9 cellular contexts compared by ENCODE assay signal in genomic region chrX:106862972-106863688, GRCh38. TPM values are rescaled to one million over a fixed set of nuclear protein-coding genes. Genes with fewer than 3 reads are reported as not detected.
A peak's percentile ranks its signal among the peaks of the same experiment; 100 is the strongest.
DNase-seq lines count a peak whose midpoint lies in the region; ATAC-seq and TF ChIP-seq lines count a peak whose summit lies in the region.
"Had no signal": no experiment of that assay in that cellular context is flagged by ENCODE, and none has a peak within 500 bp of the region (broad histone marks: within the 10 kb centered on the region; RNA-seq: fewer than 3 reads in every experiment).

No MANE protein-coding gene starts in this region.

- TF ChIP-seq CTCF in BE2C (IDR thresholded peaks at IDR 0.05; ENCODE audit: low read depth, low read length) (peak; percentile 58), IMR-90 (conservative IDR thresholded peaks at IDR 0.05; ENCODE audit: low read depth, low read length) (peak; percentile 32; the same call in 1 of the 2 replicates)

- DNase-seq in BE2C, result peak; percentile 23
- DNase-seq in IMR-90, result peak; percentile 2
- peak; percentile 4 for DNase-seq in astrocyte of the hippocampus (ENCODE audit: low read depth, low spot score)
- peak; percentile 1 for DNase-seq in neuronal stem cell (ENCODE audit: low spot score)
- DNase-seq in CD8-positive, alpha-beta memory T cell, result no peak
- no peak for DNase-seq in SKM-1 (lab: John Stamatoyannopoulos, UW; ENCODE audit: unreplicated experiment)

- peak; percentile 73 for ATAC-seq in GM18858 (IDR thresholded peaks at IDR 0.05; ENCODE audit: unreplicated experiment)
- ATAC-seq in IMR-90 (ENCODE audit: low read depth), result peak; percentile 46; the same call in 1 of the 2 replicates
- ATAC-seq in HG03045 (IDR thresholded peaks at IDR 0.05; ENCODE audit: unreplicated experiment), result no peak

- dilution Hi-C loops in IMR-90 (cut with HindIII; ENCODE audit: low sequenced_read_pairs, unreplicated experiment), result no loop called here

- no peak overlapping the region for H2BK20ac ChIP-seq in IMR-90 (ENCODE audit: low read depth, low read length)

- H3K9me3 ChIP-seq in BE2C (no peaks in the 10 kb centered on the region), IMR-90 (ENCODE audit: control insufficient read depth, insufficient read depth, low read length) (no peaks in the 10 kb centered on the region), neuronal stem cell (replicated peaks in 1 of 2; ENCODE audit: control insufficient read depth in 2 of 2, insufficient read depth in 1 of 2, low read depth in 1 of 2, low read length in 2 of 2) (no peaks in the 10 kb centered on the region)
- H3K9me3 ChIP-seq in CD8-positive, alpha-beta memory T cell (ENCODE audit: low read length), result no peaks in the 10 kb centered on the region

- H3K4me1 ChIP-seq in BE2C (no peaks in the 10 kb centered on the region), IMR-90 (ENCODE audit: control insufficient read depth, insufficient read depth, low read length) (no peaks in the 10 kb centered on the region), neuronal stem cell (ENCODE audit: control insufficient read depth in 2 of 2, insufficient read depth in 1 of 2, low read depth in 1 of 2, low read length in 2 of 2) (no peaks in the 10 kb centered on the region)
- no peaks in the 10 kb centered on the region for H3K4me1 ChIP-seq in CD8-positive, alpha-beta memory T cell (ENCODE audit: insufficient read depth, low read length)

- no peak overlapping the region for H2BK5ac ChIP-seq in IMR-90 (ENCODE audit: low read depth, low read length, poor library complexity, severe bottlenecking)
- no peak overlapping the region for H2BK5ac ChIP-seq in neuronal stem cell (ENCODE audit: low read length)

- H3K4me3 ChIP-seq in BE2C (ENCODE audit: low read depth, low read length), result no peak overlapping the region
- no peak overlapping the region for H3K4me3 ChIP-seq in IMR-90 (ENCODE audit: insufficient read depth, low read depth, low read length)
- no peak overlapping the region for H3K4me3 ChIP-seq in neuronal stem cell (ENCODE audit: low read length in 2 of 2)
- H3K4me3 ChIP-seq in CD8-positive, alpha-beta memory T cell (ENCODE audit: low read length), result no peak overlapping the region

- no peak overlapping the region for H3K9ac ChIP-seq in IMR-90 (ENCODE audit: low read depth, low read length)
- H3K9ac ChIP-seq in neuronal stem cell (ENCODE audit: low read depth, low read length, poor library complexity), result no peak overlapping the region

- no peaks in the 10 kb centered on the region for H3K27me3 ChIP-seq in BE2C
- H3K27me3 ChIP-seq in IMR-90 (ENCODE audit: control insufficient read depth, insufficient read depth, low read length), result peaks cover 4% of the 10 kb centered on the region; the same call in 1 of the 2 replicates
- peaks cover 0 to 3% (median 0%) of the 10 kb centered on the region in 3 experiments for H3K27me3 ChIP-seq in neuronal stem cell (ENCODE audit: control insufficient read depth in 3 of 3, insufficient read depth in 3 of 3, low read depth in 1 of 3, low read length in 3 of 3)
- H3K27me3 ChIP-seq in CD8-positive, alpha-beta memory T cell (ENCODE audit: insufficient read depth, low read length, poor library complexity, severe bottlenecking), result no peaks in the 10 kb centered on the region

- no peaks in the 10 kb centered on the region for H3K4me1 Mint-ChIP-seq in CD8-positive, alpha-beta memory T cell
- H3K4me1 Mint-ChIP-seq: IgD-negative memory B cell had no signal

- in situ Hi-C loops in IMR-90 (cut with MboI; ENCODE audit: low sequenced_read_pairs), result no loop called here

- no peaks in the 10 kb centered on the region for H3K9me1 ChIP-seq in IMR-90 (ENCODE audit: insufficient read depth, low read length)

- no peak overlapping the region for H4K5ac ChIP-seq in IMR-90 (ENCODE audit: low read depth, low read length)

- no peak overlapping the region for H2BK15ac ChIP-seq in IMR-90 (ENCODE audit: low read depth, low read length)
- H2BK15ac ChIP-seq in neuronal stem cell (ENCODE audit: low read length), result no peak overlapping the region

- CTCF ChIA-PET in IMR-90 (lab: Yijun Ruan, JAX), result interaction anchor here (0.6 to 0.8 kb wide), 2 partner anchors 14 to 585 kb away, joined by 3 to 6 read pairs; no protein-coding TSS in a partner anchor
- CTCF ChIA-PET in CD8-positive, alpha-beta memory T cell (lab: Charles Lee), result interaction anchor here (0.8 kb wide), 1 partner anchor 11 kb away, joined by 3 read pairs; no protein-coding TSS in a partner anchor

- H3K18ac ChIP-seq in IMR-90 (ENCODE audit: low read depth, low read length) (no peak overlapping the region), neuronal stem cell (ENCODE audit: low read length) (no peak overlapping the region)

- no peak overlapping the region for H2BK12ac ChIP-seq in neuronal stem cell (ENCODE audit: low read length)

- H3K27me3 Mint-ChIP-seq in CD8-positive, alpha-beta memory T cell, result peaks cover 13 to 14% of the 10 kb centered on the region in 2 donors

- no peak overlapping the region for H3K14ac ChIP-seq in IMR-90 (replicated peaks; ENCODE audit: low read depth, low read length)
- no peak overlapping the region for H3K14ac ChIP-seq in neuronal stem cell (ENCODE audit: low read length)

- H4K20me1 ChIP-seq in IMR-90 (ENCODE audit: insufficient read depth, low read length), result no peaks in the 10 kb centered on the region

- H3K36me3 ChIP-seq in BE2C (no peaks in the 10 kb centered on the region), IMR-90 (ENCODE audit: control insufficient read depth, insufficient read depth, low read length) (no peaks in the 10 kb centered on the region), neuronal stem cell (replicated peaks in 1 of 2; ENCODE audit: control insufficient read depth in 2 of 2, insufficient read depth in 2 of 2, low read length in 2 of 2) (no peaks in the 10 kb centered on the region)
- H3K36me3 ChIP-seq in CD8-positive, alpha-beta memory T cell (ENCODE audit: insufficient read depth, low read length), result no peaks in the 10 kb centered on the region

- H3K27ac Mint-ChIP-seq in CD8-positive, alpha-beta memory T cell, result no peak overlapping the region
- H3K27ac Mint-ChIP-seq: IgD-negative memory B cell had no signal

- no peaks in the 10 kb centered on the region for H3K79me1 ChIP-seq in IMR-90 (ENCODE audit: low read depth in 1 of 2, low read length in 2 of 2)
- H3K79me1 ChIP-seq in neuronal stem cell (ENCODE audit: low read depth, low read length), result no peaks in the 10 kb centered on the region

- H4K91ac ChIP-seq in IMR-90 (ENCODE audit: insufficient read depth, low read depth, low read length), result no peak overlapping the region
- no peak overlapping the region for H4K91ac ChIP-seq in neuronal stem cell (ENCODE audit: low read depth, low read length, poor library complexity)

- BruUV-seq in IMR-90 (replicated peaks; lab: Mats Ljungman, UMichigan), result no TSS peak

- H3K36me3 Mint-ChIP-seq in CD8-positive, alpha-beta memory T cell, result no peaks in the 10 kb centered on the region
- H3K36me3 Mint-ChIP-seq: IgD-negative memory B cell had no signal

- no peak overlapping the region for H2BK120ac ChIP-seq in IMR-90 (ENCODE audit: low read depth, low read length)
- no peak overlapping the region for H2BK120ac ChIP-seq in neuronal stem cell (ENCODE audit: low read depth, low read length)

- no peak overlapping the region for H4K8ac ChIP-seq in IMR-90 (ENCODE audit: low read depth in 2 of 2, low read length in 2 of 2)
- no peak overlapping the region for H4K8ac ChIP-seq in neuronal stem cell (ENCODE audit: low read depth, low read length)

- no peak overlapping the region for H3K4me2 ChIP-seq in IMR-90 (ENCODE audit: low read depth, low read length)
- H3K4me2 ChIP-seq in neuronal stem cell (ENCODE audit: insufficient read depth, low read length, poor library complexity, severe bottlenecking), result no peak overlapping the region

- no peak overlapping the region for H3K4me3 Mint-ChIP-seq in CD8-positive, alpha-beta memory T cell
- H3K4me3 Mint-ChIP-seq: IgD-negative memory B cell had no signal

- H2AK5ac ChIP-seq in IMR-90 (ENCODE audit: low read depth, low read length), result no peak overlapping the region
- H2AK5ac ChIP-seq in neuronal stem cell (ENCODE audit: low read depth, low read length), result no peak overlapping the region

- intact Hi-C loops in IMR-90 (cut with micrococcal nuclease), result no loop called here

- H2AFZ ChIP-seq in IMR-90 (replicated peaks; ENCODE audit: low read length, poor library complexity) (peak overlapping the region; percentile 32), neuronal stem cell (ENCODE audit: low read length) (no peak overlapping the region)

- H3K23ac ChIP-seq in IMR-90 (ENCODE audit: low read depth, low read length) (no peak overlapping the region), neuronal stem cell (ENCODE audit: low read depth, low read length, poor library complexity) (no peak overlapping the region)

- TF ChIP-seq POLR2A in IMR-90 (IDR thresholded peaks at IDR 0.05; ENCODE audit: low read depth, low read length), result no peak

- no peak for TF ChIP-seq RAD21 in IMR-90 (IDR thresholded peaks at IDR 0.05; ENCODE audit: low read length)

- POLR2A ChIA-PET in IMR-90 (lab: Charles Lee; ENCODE audit: unreplicated experiment), result no interaction called here
- POLR2A ChIA-PET in CD8-positive, alpha-beta memory T cell (lab: Charles Lee), result no interaction called here

- 47% methylated on average over 6 of the region's 13 CpGs; no CpG with 5 or more reads in 1 of the 2 experiments for WGBS in IMR-90 (ENCODE audit: extremely low coverage in 2 of 2, insufficient read length in 1 of 2), 2 experiments
- no CpG with 5 or more reads among the region's 13 CpGs for WGBS in neuronal stem cell (ENCODE audit: extremely low coverage in 2 of 2, insufficient read length in 2 of 2, insufficient replicate concordance in 1 of 2), 2 donors

- peak overlapping the region; percentile 65 for H2AK9ac ChIP-seq in IMR-90 (replicated peaks; ENCODE audit: low read depth, low read length, poor library complexity)

- H3K56ac ChIP-seq in IMR-90 (ENCODE audit: extremely low read depth, insufficient read depth, low read length), result no peak overlapping the region

- H3K9me3 Mint-ChIP-seq in CD8-positive, alpha-beta memory T cell, result peaks cover 0 to 4% (median 0%) of the 10 kb centered on the region in 5 donors

- H3K27ac ChIP-seq in IMR-90 (ENCODE audit: insufficient read depth, low read length), result no peak overlapping the region
- H3K27ac ChIP-seq in neuronal stem cell (replicated peaks; ENCODE audit: low read length), result no peak overlapping the region
- H3K27ac ChIP-seq in CD8-positive, alpha-beta memory T cell (ENCODE audit: low read depth, low read length), result no peak overlapping the region

- H3K4ac ChIP-seq in IMR-90 (ENCODE audit: low read depth, low read length) (no peak overlapping the region), neuronal stem cell (ENCODE audit: low read length) (no peak overlapping the region)

RNA-seq across cellular contexts. Expression of gene RIPPLY1, which starts 40.0 kb away (rescaled TPM):
- polyA plus RNA-seq in BE2C (2012; ENCODE audit: insufficient read depth, insufficient read length, low read depth), result not detected
- total RNA-seq in IMR-90 (2012; rRNA removed), result not detected in 2 replicates
- not detected in 2 replicates for polyA plus RNA-seq in IMR-90 (2012; rRNA removed)
- not detected in 2 replicates for polyA plus RNA-seq in IMR-90 (2012; cell fraction: cytosol; rRNA removed)
- polyA plus RNA-seq in IMR-90 (2012; cell fraction: nucleus; rRNA removed; ENCODE audit: low replicate concordance), result 0.07 and 0.15 TPM in 2 replicates
- polyA plus RNA-seq in neuronal stem cell (2013, experiment 1 of 2), result not detected
- polyA plus RNA-seq in neuronal stem cell (2013, experiment 2 of 2), result not detected
- not detected for total RNA-seq in CD8-positive, alpha-beta memory T cell
- polyA plus RNA-seq in CD8-positive, alpha-beta memory T cell, result not detected
- polyA plus RNA-seq: IgD-negative memory B cell had no signal

RNA-seq across cellular contexts. Expression of gene CLDN2, which starts 57.1 kb away (rescaled TPM):
- not detected for polyA plus RNA-seq in BE2C (2012; ENCODE audit: insufficient read depth, insufficient read length, low read depth)
- not detected in 2 replicates for total RNA-seq in IMR-90 (2012; rRNA removed)
- 0.03 TPM in 2 replicates for polyA plus RNA-seq in IMR-90 (2012; rRNA removed)
- 0.01 TPM in 1 of 2 replicates, not detected in the other for polyA plus RNA-seq in IMR-90 (2012; cell fraction: cytosol; rRNA removed)
- 0.02 and 0.08 TPM in 2 replicates for polyA plus RNA-seq in IMR-90 (2012; cell fraction: nucleus; rRNA removed; ENCODE audit: low replicate concordance)
- 0.35 TPM for polyA plus RNA-seq in neuronal stem cell (2013, experiment 1 of 2)
- 0.35 TPM for polyA plus RNA-seq in neuronal stem cell (2013, experiment 2 of 2)
- total RNA-seq in CD8-positive, alpha-beta memory T cell, result not detected
- polyA plus RNA-seq in CD8-positive, alpha-beta memory T cell, result not detected
- polyA plus RNA-seq: IgD-negative memory B cell had no signal

Comparison
In these comparisons a context has a peak if more than half of its experiments do, and no peak if none do; other contexts are left out.
1. DNase-seq: peak in BE2C (single experiment), IMR-90 (single experiment), astrocyte of the hippocampus (single experiment) and neuronal stem cell (single experiment); none in CD8-positive, alpha-beta memory T cell (0 of 5) and SKM-1 (single experiment).